ENCODE assay signal across 10 cellular contexts in the genomic region with DNA sequence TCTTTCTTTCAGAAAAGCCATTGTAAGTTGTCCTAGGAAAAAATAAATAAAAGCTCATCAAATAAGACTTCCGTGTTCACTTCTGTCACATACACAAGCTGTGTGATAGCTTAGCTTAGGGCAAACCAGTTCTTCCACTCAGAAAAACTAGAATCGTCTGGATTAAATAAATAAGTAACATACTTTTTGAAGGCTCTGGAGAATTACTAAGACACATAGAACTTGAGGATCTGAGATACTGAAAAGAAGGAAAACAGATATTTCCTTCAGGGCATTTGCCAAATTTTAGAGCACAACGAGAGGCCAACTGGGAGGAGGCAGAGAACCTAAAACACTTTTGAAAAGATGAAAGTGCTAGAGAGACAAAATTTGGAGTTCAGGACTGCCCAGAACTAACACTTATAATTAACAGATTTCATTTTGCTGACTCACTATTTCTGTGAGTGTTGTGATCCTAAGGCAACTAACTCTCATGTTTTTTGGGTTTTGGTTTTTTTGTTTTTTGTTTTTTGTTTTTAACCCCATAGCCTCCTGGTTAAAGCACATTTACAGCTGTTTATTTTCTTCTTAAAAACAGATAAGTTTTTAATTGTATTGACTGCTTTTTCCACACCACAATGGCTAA. TPM values are rescaled to one million over a fixed set of nuclear protein-coding genes. Genes with fewer than 3 reads are reported as not detected.
DNase-seq lines count a peak whose midpoint lies in the region; ATAC-seq, FAIRE-seq and TF ChIP-seq lines count a peak whose summit lies in the region.
"Had no signal": no experiment of that assay in that cellular context is flagged by ENCODE, and none has a peak within 500 bp of the region (broad histone marks: within the 10 kb centered on the region; RNA-seq: fewer than 3 reads in every experiment).

No MANE protein-coding gene starts in this region.

- no peak overlapping the region for H3K27ac ChIP-seq in H1 (ENCODE audit: low read depth, low read length)
- H3K27ac ChIP-seq: thoracic aorta had no signal

- FAIRE-seq in H1 (lab: Jason Lieb, UNC) = peak; percentile 28

- H3K23ac ChIP-seq in H1 (ENCODE audit: insufficient read length) = no peak overlapping the region

- no peaks in the 10 kb centered on the region for H3K4me1 ChIP-seq in H1 (replicated peaks in 1 of 4; ENCODE audit: control insufficient read depth in 3 of 4, insufficient read depth in 4 of 4, low read length in 3 of 4)

- no peak overlapping the region for H2BK5ac ChIP-seq in H1 (ENCODE audit: low read depth, low read length)

- H3K56ac ChIP-seq in H1 (replicated peaks; ENCODE audit: insufficient read length, low read depth, low read length) = no peak overlapping the region

- WGBS in H1 (ENCODE audit: extremely low coverage in 1 of 2, insufficient coverage in 1 of 2, insufficient read length in 1 of 2, insufficient replicate concordance in 2 of 2, low coverage in 1 of 2, low lambda C conversion rate in 2 of 2, missing lambda C conversion rate in 1 of 2), 2 experiments = 79% methylated on average over 3 of the region's 3 CpGs; no CpG with 5 or more reads in 1 of the 2 experiments
- 13 to 15% methylated on average over 3 of the region's 3 CpGs for WGBS in lower leg skin, 2 donors

- no peak overlapping the region for H2BK15ac ChIP-seq in H1 (ENCODE audit: low read length)

- H3K27ac Mint-ChIP-seq in natural killer cell treated with Interleukin-12 subunit alpha and Interleukin-12 subunit beta and Interleukin-15 and Interleukin-18, amount 100 ng/mL, for 72 hours = peak overlapping the region; percentile 68 to 85

- no peak overlapping the region for H2AK5ac ChIP-seq in H1 (ENCODE audit: low read depth, low read length)

- no peaks in the 10 kb centered on the region for H4K20me1 ChIP-seq in H1 (replicated peaks in 1 of 2; ENCODE audit: control insufficient read depth in 1 of 2, insufficient read depth in 2 of 2, low read length in 2 of 2)

- H3K27me3 Mint-ChIP-seq in natural killer cell treated with Interleukin-12 subunit alpha and Interleukin-12 subunit beta and Interleukin-15 and Interleukin-18, amount 100 ng/mL, for 72 hours = no peaks in the 10 kb centered on the region

- H3K4ac ChIP-seq in H1 (replicated peaks; ENCODE audit: insufficient read length, low read depth, low read length) = no peak overlapping the region

- H3K9me3 Mint-ChIP-seq in natural killer cell treated with Interleukin-12 subunit alpha and Interleukin-12 subunit beta and Interleukin-15 and Interleukin-18, amount 100 ng/mL, for 72 hours = no peaks in the 10 kb centered on the region

- no peak overlapping the region for H3K18ac ChIP-seq in H1 (ENCODE audit: extremely low read depth, low read length)

- H3K36me3 Mint-ChIP-seq in natural killer cell treated with Interleukin-12 subunit alpha and Interleukin-12 subunit beta and Interleukin-15 and Interleukin-18, amount 100 ng/mL, for 72 hours = peaks cover 4% of the 10 kb centered on the region

- no peak overlapping the region for H2BK120ac ChIP-seq in H1 (replicated peaks; ENCODE audit: low read depth, low read length)

- H4K8ac ChIP-seq in H1 (ENCODE audit: extremely low read depth, insufficient read depth, low read length) = no peak overlapping the region

- H3K9me3 ChIP-seq in H1 (ENCODE audit: insufficient read depth in 2 of 2, low read depth in 1 of 2, low read length in 1 of 2) = no peaks in the 10 kb centered on the region
- H3K9me3 ChIP-seq: thoracic aorta had no signal

- POLR2A ChIA-PET in H1 (lab: Charles Lee; ENCODE audit: partially characterized antibody) = no interaction called here

- no peak overlapping the region for H4K5ac ChIP-seq in H1 (ENCODE audit: insufficient read length, low read depth, low read length)

- TF ChIP-seq RAD21 in H1 (IDR thresholded peaks at IDR 0.05 in 1 of 2, conservative IDR thresholded peaks at IDR 0.05 in 1 of 2; ENCODE audit: low read depth in 2 of 2, low read length in 2 of 2) = no peak

- H3K4me3 ChIP-seq in H1 (ENCODE audit: extremely low read depth in 1 of 4, insufficient read depth in 2 of 4, low read depth in 3 of 4, low read length in 4 of 4) = no peak overlapping the region
- no peak overlapping the region for H3K4me3 ChIP-seq in lower leg skin (ENCODE audit: low read depth, poor library complexity, severe bottlenecking)
- H3K4me3 ChIP-seq: thoracic aorta had no signal

- no peak for ATAC-seq in natural killer cell treated with Interleukin-12 subunit alpha and Interleukin-12 subunit beta and Interleukin-15 and Interleukin-18, amount 100 ng/mL, for 72 hours
- no peak for ATAC-seq in HG02610 (IDR thresholded peaks at IDR 0.05; ENCODE audit: unreplicated experiment)

- H3K36me3 ChIP-seq in H1 (ENCODE audit: control insufficient read depth in 2 of 4, insufficient read depth in 4 of 4, low read length in 3 of 4) = no peaks in the 10 kb centered on the region
- H3K36me3 ChIP-seq: thoracic aorta had no signal

- no peak overlapping the region for H2BK12ac ChIP-seq in H1 (ENCODE audit: low read depth, low read length)

- TF ChIP-seq EP300 in H1 (IDR thresholded peaks at IDR 0.05; ENCODE audit: borderline replicate concordance in 1 of 2, low read depth in 2 of 2, low read length in 2 of 2) = no peak

- H3K9ac ChIP-seq in H1 (replicated peaks in 1 of 4; ENCODE audit: extremely low read depth in 1 of 4, low read depth in 3 of 4, low read length in 3 of 4) = no peak overlapping the region

- H3K4me3 Mint-ChIP-seq in natural killer cell treated with Interleukin-12 subunit alpha and Interleukin-12 subunit beta and Interleukin-15 and Interleukin-18, amount 100 ng/mL, for 72 hours = peak overlapping the region; percentile 34

- no peak overlapping the region for H2BK20ac ChIP-seq in H1 (ENCODE audit: low read length)

- no peaks in the 10 kb centered on the region for H3K79me2 ChIP-seq in H1 (ENCODE audit: control insufficient read depth in 1 of 2, insufficient read depth in 2 of 2, low read length in 2 of 2)

- H4K91ac ChIP-seq in H1 (replicated peaks; ENCODE audit: insufficient read length, low read length) = no peak overlapping the region

- H3K4me2 ChIP-seq in H1 (ENCODE audit: insufficient read depth in 1 of 2, low read depth in 2 of 2, low read length in 2 of 2) = no peak overlapping the region

- H3K14ac ChIP-seq in H1 (ENCODE audit: insufficient read length) = no peak overlapping the region

- DNase-seq in ELR (ENCODE audit: low read depth) (peak; percentile 7), RKO (ENCODE audit: low spot score) (peak; percentile 11), H1 (ENCODE audit: low read depth in 1 of 2, low spot score in 2 of 2) (no peak), lower leg skin (ENCODE audit: low spot score in 2 of 2) (no peak), SIG-M5 (lab: John Stamatoyannopoulos, UW) (no peak), NCI-H526 (lab: John Stamatoyannopoulos, UW) (no peak)
- no peak for DNase-seq in natural killer cell treated with Interleukin-12 subunit alpha and Interleukin-12 subunit beta and Interleukin-15 and Interleukin-18, amount 100 ng/mL, for 72 hours (ENCODE audit: low spot score)
- DNase-seq: aorta had no signal

- no peaks in the 10 kb centered on the region for H3K79me1 ChIP-seq in H1 (ENCODE audit: low read depth, low read length)

- H3K4me1 Mint-ChIP-seq in natural killer cell treated with Interleukin-12 subunit alpha and Interleukin-12 subunit beta and Interleukin-15 and Interleukin-18, amount 100 ng/mL, for 72 hours (ENCODE audit: low read depth in 2 of 2) = peaks cover 4 to 27% of the 10 kb centered on the region in 2 donors

- peak overlapping the region; percentile 49 for H2AFZ ChIP-seq in H1 (ENCODE audit: low read length)

- intact Hi-C loops in lower leg skin (cut with DNase I; ENCODE audit: low total_unique reads) = no loop called here

- TF ChIP-seq POLR2A in H1 (IDR thresholded peaks at IDR 0.05; ENCODE audit: control extremely low read depth in 1 of 2, low read depth in 2 of 2, low read length in 2 of 2) (no peak), lower leg skin (IDR thresholded peaks at IDR 0.05) (no peak)

- H3K27me3 ChIP-seq in H1 (replicated peaks in 1 of 4; ENCODE audit: control insufficient read depth in 3 of 4, extremely low read depth in 1 of 4, insufficient read depth in 3 of 4, low read length in 3 of 4) = no peaks in the 10 kb centered on the region

- CTCF ChIA-PET in H1 (lab: Charles Lee; ENCODE audit: partially characterized antibody) = interaction anchor here (1.4 kb wide), 1 partner anchor 84 kb away, joined by 5 read pairs; no protein-coding TSS in a partner anchor

- H3K23me2 ChIP-seq in H1 (ENCODE audit: low read depth, low read length) = no peaks in the 10 kb centered on the region

- no peak for TF ChIP-seq CTCF in H1 (IDR thresholded peaks at IDR 0.05; ENCODE audit: control extremely low read depth in 1 of 3, insufficient read depth in 1 of 3, low read depth in 1 of 3, low read length in 3 of 3)
- no peak for TF ChIP-seq CTCF in lower leg skin (IDR thresholded peaks at IDR 0.05)

TF ChIP-seq in H1, 55 proteins besides CTCF, POLR2A, EP300 and RAD21 (continues in another document):
- TF ChIP-seq MAFK (IDR thresholded peaks at IDR 0.05; ENCODE audit: low read depth, low read length) (peak; percentile 70), BACH1 (IDR thresholded peaks at IDR 0.05; ENCODE audit: low read length) (0 out of 2 replicates have a peak, but pooled peaks have one; percentile 13), SIX5 (IDR thresholded peaks at IDR 0.05; ENCODE audit: low read depth, low read length) (no peak)
- TF ChIP-seq, protein P1, sequence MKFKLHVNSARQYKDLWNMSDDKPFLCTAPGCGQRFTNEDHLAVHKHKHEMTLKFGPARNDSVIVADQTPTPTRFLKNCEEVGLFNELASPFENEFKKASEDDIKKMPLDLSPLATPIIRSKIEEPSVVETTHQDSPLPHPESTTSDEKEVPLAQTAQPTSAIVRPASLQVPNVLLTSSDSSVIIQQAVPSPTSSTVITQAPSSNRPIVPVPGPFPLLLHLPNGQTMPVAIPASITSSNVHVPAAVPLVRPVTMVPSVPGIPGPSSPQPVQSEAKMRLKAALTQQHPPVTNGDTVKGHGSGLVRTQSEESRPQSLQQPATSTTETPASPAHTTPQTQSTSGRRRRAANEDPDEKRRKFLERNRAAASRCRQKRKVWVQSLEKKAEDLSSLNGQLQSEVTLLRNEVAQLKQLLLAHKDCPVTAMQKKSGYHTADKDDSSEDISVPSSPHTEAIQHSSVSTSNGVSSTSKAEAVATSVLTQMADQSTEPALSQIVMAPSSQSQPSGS (IDR thresholded peaks at IDR 0.05; ENCODE audit: low read length) = no peak

RNA-seq across cellular contexts. Expression of gene THEMIS, which starts 38.7 kb away (rescaled TPM):
- total RNA-seq in H1 (2021; fragmentation: NEBNext Ultra II Directional; extraction: Animal tissue kit (Norgen Biotek cat#: 25700)) = not detected in 2 replicates
- not detected in 2 replicates for polyA plus RNA-seq in H1 (2011; rRNA removed)
- polyA plus RNA-seq in H1 (2011; cell fraction: cytosol; rRNA removed) = not detected
- polyA plus RNA-seq in H1 (2011; cell fraction: nucleus; rRNA removed) = not detected
- polyA plus RNA-seq in H1 (2012, experiment 1 of 2) = not detected in 4 replicates
- polyA plus RNA-seq in H1 (2012, experiment 2 of 2) = not detected
- polyA plus RNA-seq in H1 (2013, experiment 1 of 2) = not detected
- not detected for polyA plus RNA-seq in H1 (2013, experiment 2 of 2)
- not detected in 2 replicates for polyA minus RNA-seq in H1 (2011; rRNA and poly(A)+ RNA removed)
- not detected for polyA minus RNA-seq in H1 (2011; cell fraction: cytosol; rRNA and poly(A)+ RNA removed)
- polyA minus RNA-seq in H1 (2011; cell fraction: nucleus; rRNA and poly(A)+ RNA removed) = not detected
- 10 to 100 TPM in 1 of 2 donors, 1 to 10 TPM in 1; 3.8 to 44.2 TPM for total RNA-seq in natural killer cell treated with Interleukin-12 subunit alpha and Interleukin-12 subunit beta and Interleukin-15 and Interleukin-18, amount 100 ng/mL, for 72 hours
- under 1 TPM; 0.08 to 0.44 (median 0.16) TPM for total RNA-seq in lower leg skin

Comparison
In these comparisons a context has a peak if more than half of its experiments do, and no peak if none do; other contexts are left out.
1. DNase-seq: peak in ELR (single experiment) and RKO (single experiment); none in H1 (0 of 2), natural killer cell treated with Interleukin-12 subunit alpha and Interleukin-12 subunit beta and Interleukin-15 and Interleukin-18, amount 100 ng/mL, for 72 hours (single experiment), lower leg skin (0 of 2), SIG-M5 (single experiment) and NCI-H526 (0 of 2).